In genomic region chr20:3901028-3901746, GRCh38 we compare ENCODE assay signal across 9 cellular contexts. TPM values are rescaled to one million over a fixed set of nuclear protein-coding genes. Genes with fewer than 3 reads are reported as not detected.
A peak's percentile ranks its signal among the peaks of the same experiment; 100 is the strongest.
DNase-seq lines count a peak whose midpoint lies in the region; ATAC-seq and TF ChIP-seq lines count a peak whose summit lies in the region.
"Had no signal": no experiment of that assay in that cellular context is flagged by ENCODE, and none has a peak within 500 bp of the region (broad histone marks: within the 10 kb centered on the region; RNA-seq: fewer than 3 reads in every experiment).

No MANE protein-coding gene starts in this region.

- H4K8ac ChIP-seq in H9 (replicated peaks; ENCODE audit: insufficient read length, low read depth, low read length), result no peak overlapping the region

- H2AFZ ChIP-seq in Karpas-422 (ENCODE audit: low read length) (no peak overlapping the region), H9 (ENCODE audit: low read length) (no peak overlapping the region)

- H2BK120ac ChIP-seq in H9 (ENCODE audit: low read depth, low read length, poor library complexity, severe bottlenecking), result no peak overlapping the region

- no peak for ATAC-seq in HG03571 (IDR thresholded peaks at IDR 0.05; ENCODE audit: unreplicated experiment)

- no peak overlapping the region for H3K18ac ChIP-seq in H9 (ENCODE audit: insufficient read length, low read depth, low read length)

- no peaks in the 10 kb centered on the region for H3K9me3 ChIP-seq in SK-N-MC (ENCODE audit: low read depth, low read length)
- H3K9me3 ChIP-seq in skeletal muscle satellite cell (replicated peaks; ENCODE audit: low read length), result no peaks in the 10 kb centered on the region
- no peaks in the 10 kb centered on the region for H3K9me3 ChIP-seq in BE2C
- H3K9me3 ChIP-seq in Karpas-422 (ENCODE audit: low read length), result no peaks in the 10 kb centered on the region
- H3K9me3 ChIP-seq in H9 (ENCODE audit: control insufficient read depth, low read depth, low read length), result no peaks in the 10 kb centered on the region
- H3K9me3 ChIP-seq: prostate gland had no signal

- no peaks in the 10 kb centered on the region for H3K23me2 ChIP-seq in H9 (ENCODE audit: insufficient read length, low read depth, low read length, poor library complexity, severe bottlenecking)

- H3K36me3 ChIP-seq in SK-N-MC (ENCODE audit: insufficient read depth, low read length), result peaks cover 15% of the 10 kb centered on the region; the same call in 1 of the 2 replicates
- H3K36me3 ChIP-seq in skeletal muscle satellite cell (ENCODE audit: insufficient read depth, low read length), result peaks cover 10% of the 10 kb centered on the region
- peaks cover 12% of the 10 kb centered on the region for H3K36me3 ChIP-seq in BE2C
- H3K36me3 ChIP-seq in Karpas-422 (ENCODE audit: insufficient read depth, low read length), result peaks cover 8% of the 10 kb centered on the region; the same call in 1 of the 2 replicates
- H3K36me3 ChIP-seq: prostate gland had no signal

- H3K4me3 Mint-ChIP-seq in endothelial cell (ENCODE audit: unreplicated experiment), result no peak overlapping the region
- no peak overlapping the region for H3K4me3 Mint-ChIP-seq in H9

- H3K56ac ChIP-seq in H9 (ENCODE audit: insufficient read length, low read depth, low read length), result no peak overlapping the region

- peak overlapping the region; percentile 9 for H3K4me2 ChIP-seq in skeletal muscle satellite cell (ENCODE audit: low read length)
- no peak overlapping the region for H3K4me2 ChIP-seq in Karpas-422 (ENCODE audit: low read depth, low read length, poor library complexity, severe bottlenecking)
- no peak overlapping the region for H3K4me2 ChIP-seq in H9 (ENCODE audit: insufficient read depth, insufficient read length, low read length)

- H3K27me3 ChIP-seq in skeletal muscle satellite cell (ENCODE audit: control insufficient read depth, insufficient read depth, low read length), result no peaks in the 10 kb centered on the region
- H3K27me3 ChIP-seq in BE2C, result no peaks in the 10 kb centered on the region
- H3K27me3 ChIP-seq in Karpas-422 (ENCODE audit: low read length), result no peaks in the 10 kb centered on the region
- H3K27me3 ChIP-seq in H9 (ENCODE audit: insufficient read depth, low read length), result no peaks in the 10 kb centered on the region

- no peaks in the 10 kb centered on the region for H3K9me2 ChIP-seq in Karpas-422 (replicated peaks; ENCODE audit: insufficient read depth, low read length)

- DNase-seq in HCEC 1CT, result peak; percentile 33
- DNase-seq in SK-N-MC (ENCODE audit: low read depth, low spot score), result no peak
- DNase-seq in endothelial cell (ENCODE audit: low spot score), result no peak
- DNase-seq in BE2C, result no peak
- DNase-seq in Karpas-422, result no peak
- DNase-seq in H9, result no peak

- no peak overlapping the region for H2AK5ac ChIP-seq in H9 (ENCODE audit: insufficient read length, low read length)

- no peak overlapping the region for H3K4ac ChIP-seq in H9 (ENCODE audit: low read depth, low read length)

- no CpG with 5 or more reads among the region's 3 CpGs for WGBS in H9 (ENCODE audit: extremely low coverage, insufficient read length, low lambda C conversion rate)

- H4K20me1 ChIP-seq in Karpas-422 (ENCODE audit: insufficient read depth, low read depth, low read length), result peaks cover 70% of the 10 kb centered on the region
- H4K20me1 ChIP-seq in H9 (ENCODE audit: control insufficient read depth, insufficient read depth, insufficient read length), result no peaks in the 10 kb centered on the region

- H3K4me3 ChIP-seq in SK-N-MC (peak overlapping the region; percentile 37), skeletal muscle satellite cell (ENCODE audit: low read length) (no peak overlapping the region), BE2C (ENCODE audit: low read depth, low read length) (no peak overlapping the region), Karpas-422 (ENCODE audit: low read length) (no peak overlapping the region)
- H3K4me3 ChIP-seq: prostate gland had no signal

- H3K36me3 Mint-ChIP-seq in endothelial cell (ENCODE audit: low read depth, unreplicated experiment) (no peaks in the 10 kb centered on the region), H9 (ENCODE audit: insufficient read depth in 1 of 3, low read depth in 3 of 3) (peaks cover 0 to 18% (median 14%) of the 10 kb centered on the region in 3 experiments; a peak in 6 of 7 replicates)

- H3K79me1 ChIP-seq in H9 (ENCODE audit: insufficient read depth, low read depth, low read length, poor library complexity, severe bottlenecking), result no peaks in the 10 kb centered on the region

- H3K4me1 Mint-ChIP-seq in endothelial cell (ENCODE audit: unreplicated experiment) (peaks cover 15% of the 10 kb centered on the region), H9 (peaks cover 29 to 36% of the 10 kb centered on the region in 2 experiments)

- TF ChIP-seq CTCF in endothelial cell (IDR thresholded peaks at IDR 0.05; ENCODE audit: unreplicated experiment) (no peak), BE2C (IDR thresholded peaks at IDR 0.05; ENCODE audit: low read depth, low read length) (no peak), H9 (conservative IDR thresholded peaks at IDR 0.05) (no peak)

- no peak overlapping the region for H3K23ac ChIP-seq in H9 (ENCODE audit: insufficient read length, low read depth, low read length)

- no peak overlapping the region for H3T11ph ChIP-seq in H9 (ENCODE audit: low read length)

- peaks cover 36% of the 10 kb centered on the region for H3K4me1 ChIP-seq in skeletal muscle satellite cell (ENCODE audit: control insufficient read depth, insufficient read depth, low read length)
- H3K4me1 ChIP-seq in BE2C, result no peaks in the 10 kb centered on the region
- peaks cover 35% of the 10 kb centered on the region for H3K4me1 ChIP-seq in Karpas-422 (ENCODE audit: low read length)
- H3K4me1 ChIP-seq in H9 (ENCODE audit: insufficient read depth, low read length), result no peaks in the 10 kb centered on the region

- H3K9me3 Mint-ChIP-seq in endothelial cell (ENCODE audit: unreplicated experiment), result no peaks in the 10 kb centered on the region
- H3K9me3 Mint-ChIP-seq in H9, result no peaks in the 10 kb centered on the region

- peaks cover 99% of the 10 kb centered on the region for H3K79me2 ChIP-seq in Karpas-422 (ENCODE audit: low read length)
- H3K79me2 ChIP-seq in H9 (ENCODE audit: insufficient read depth, low read length), result peaks cover 82% of the 10 kb centered on the region

- H3K27ac ChIP-seq in SK-N-MC (peak overlapping the region; percentile 78), Karpas-422 (ENCODE audit: low read length) (no peak overlapping the region), H9 (ENCODE audit: insufficient read length, low read depth, low read length) (no peak overlapping the region)
- H3K27ac ChIP-seq: prostate gland had no signal

- H3K9ac ChIP-seq in SK-N-MC (ENCODE audit: insufficient read length) (peak overlapping the region; percentile 28), skeletal muscle satellite cell (ENCODE audit: low read depth, low read length) (no peak overlapping the region), Karpas-422 (ENCODE audit: low read length) (no peak overlapping the region), H9 (ENCODE audit: extremely low read depth, insufficient read length, low read length) (no peak overlapping the region)

- peak overlapping the region; percentile 33 for H3K27ac Mint-ChIP-seq in endothelial cell (ENCODE audit: unreplicated experiment)
- H3K27ac Mint-ChIP-seq in H9, result peak overlapping the region in 1 of 3 experiments; percentile 76; a peak in 3 of 7 replicates

- H4K91ac ChIP-seq in H9 (ENCODE audit: insufficient read length, low read depth, low read length), result no peak overlapping the region

- no peak overlapping the region for H4K5ac ChIP-seq in H9 (ENCODE audit: insufficient read length, low read depth, low read length)

- no peaks in the 10 kb centered on the region for H3K27me3 Mint-ChIP-seq in endothelial cell (ENCODE audit: unreplicated experiment)
- no peaks in the 10 kb centered on the region for H3K27me3 Mint-ChIP-seq in H9 (ENCODE audit: low read depth)

- no peak overlapping the region for H2BK15ac ChIP-seq in H9 (ENCODE audit: low read depth, low read length)

- no peak overlapping the region for H2BK5ac ChIP-seq in H9 (ENCODE audit: insufficient read length, low read length)

- no peak overlapping the region for H2BK12ac ChIP-seq in H9 (ENCODE audit: insufficient read length, low read depth, low read length)

- no peak overlapping the region for H2BK20ac ChIP-seq in H9 (ENCODE audit: low read depth, low read length, poor library complexity, severe bottlenecking)

- H3K14ac ChIP-seq in H9 (ENCODE audit: insufficient read depth, low read length), result no peak overlapping the region

RNA-seq across cellular contexts. Expression of gene PANK2, which starts 12.0 kb away (rescaled TPM):
- total RNA-seq in endothelial cell (ENCODE audit: unreplicated experiment), result 53.7 TPM
- 40.6 and 42.3 TPM in 2 replicates for total RNA-seq in skeletal muscle satellite cell (2012; rRNA removed)
- 54.4 TPM for polyA plus RNA-seq in BE2C (2012; ENCODE audit: insufficient read depth, insufficient read length, low read depth)
- total RNA-seq in Karpas-422 (2014; rRNA removed; shearing (Covaris generic); ENCODE audit: low replicate concordance), result 19.2 and 41.5 TPM in 2 replicates
- total RNA-seq in H9 (2021), result 61.0 and 65.4 TPM in 2 replicates

RNA-seq across cellular contexts. Expression of gene MAVS, which starts 54.6 kb away (rescaled TPM):
- total RNA-seq in endothelial cell (ENCODE audit: unreplicated experiment) (111 TPM), H9 (2021) (24.2 and 24.3 TPM in 2 replicates)
- total RNA-seq in skeletal muscle satellite cell (2012; rRNA removed), result 22.7 and 24.6 TPM in 2 replicates
- 11.6 TPM for polyA plus RNA-seq in BE2C (2012; ENCODE audit: insufficient read depth, insufficient read length, low read depth)
- total RNA-seq in Karpas-422 (2014; rRNA removed; shearing (Covaris generic); ENCODE audit: low replicate concordance), result 18.4 and 22.7 TPM in 2 replicates
